8 cellular contexts compared by ENCODE assay signal in genomic region chr18:12726774-12727550, GRCh38. TPM values are rescaled to one million over a fixed set of nuclear protein-coding genes. Genes with fewer than 3 reads are reported as not detected.
DNase-seq lines count a peak whose midpoint lies in the region; ATAC-seq and TF ChIP-seq lines count a peak whose summit lies in the region.

No MANE protein-coding gene starts in this region.

- TF ChIP-seq POLR2A in prostate gland (IDR thresholded peaks at IDR 0.05): no peak

- POLR2A ChIA-PET in activated naive CD8-positive, alpha-beta T cell treated with anti-CD3 and anti-CD28 coated beads, Interleukin-2, amount 10 ng/mL, durations not matched to agents 7 days and 5 days (lab: Charles Lee): interaction anchor here (1.6 kb wide), 1 partner anchor 208 kb away, joined by 7 read pairs; no protein-coding TSS in a partner anchor

- H3K27me3 Mint-ChIP-seq in activated naive CD8-positive, alpha-beta T cell treated with anti-CD3 and anti-CD28 coated beads, Interleukin-2, amount 10 ng/mL, durations not matched to agents 7 days and 5 days: no peaks in the 10 kb centered on the region

- H3K27me3 ChIP-seq in prostate gland (replicated peaks; ENCODE audit: insufficient read depth): no peaks in the 10 kb centered on the region

- H3K4me1 Mint-ChIP-seq in activated naive CD8-positive, alpha-beta T cell treated with anti-CD3 and anti-CD28 coated beads, Interleukin-2, amount 10 ng/mL, durations not matched to agents 7 days and 5 days: peaks cover 2% of the 10 kb centered on the region

- H3K9me3 Mint-ChIP-seq in activated naive CD8-positive, alpha-beta T cell treated with anti-CD3 and anti-CD28 coated beads, Interleukin-2, amount 10 ng/mL, durations not matched to agents 7 days and 5 days: no peaks in the 10 kb centered on the region

- no peak overlapping the region for H3K4me3 Mint-ChIP-seq in activated naive CD8-positive, alpha-beta T cell treated with anti-CD3 and anti-CD28 coated beads, Interleukin-2, amount 10 ng/mL, durations not matched to agents 7 days and 5 days

- no peak overlapping the region for H3K27ac ChIP-seq in prostate gland

- peak; percentile 47 for ATAC-seq in activated naive CD8-positive, alpha-beta T cell treated with anti-CD3 and anti-CD28 coated beads, Interleukin-2, amount 10 ng/mL, durations not matched to agents 7 days and 5 days (ENCODE audit: low read depth)
- ATAC-seq in GM18909 (IDR thresholded peaks at IDR 0.05; ENCODE audit: poor library complexity, unreplicated experiment): no peak
- ATAC-seq in HG02763 (IDR thresholded peaks at IDR 0.05; ENCODE audit: unreplicated experiment): no peak

- H3K27ac Mint-ChIP-seq in activated naive CD8-positive, alpha-beta T cell treated with anti-CD3 and anti-CD28 coated beads, Interleukin-2, amount 10 ng/mL, durations not matched to agents 7 days and 5 days: no peak overlapping the region

- 58% methylated on average over 14 of the region's 14 CpGs for WGBS in prostate gland

- H3K36me3 ChIP-seq in prostate gland: no peaks in the 10 kb centered on the region

- H3K36me3 Mint-ChIP-seq in activated naive CD8-positive, alpha-beta T cell treated with anti-CD3 and anti-CD28 coated beads, Interleukin-2, amount 10 ng/mL, durations not matched to agents 7 days and 5 days: peaks cover 8% of the 10 kb centered on the region

- intact Hi-C loops in head of caudate nucleus (cut with DNase I): loop anchor here (5.0 kb wide), 1 partner anchor 205 kb away; no protein-coding TSS in a partner anchor
- intact Hi-C loops in prostate gland (cut with DNase I): loop anchor here (1.0 kb wide), 1 partner anchor 207 kb away; no protein-coding TSS in a partner anchor

- DNase-seq in EH (ENCODE audit: low read depth) (peak; percentile 74), LoVo (ENCODE audit: low spot score) (peak; percentile 60), SK-N-DZ (ENCODE audit: low spot score) (peak; percentile 69), head of caudate nucleus (peak in 39 of 42 donors; percentile 15 to 93 (median 72)), prostate gland (ENCODE audit: low spot score) (peak; percentile 65)
- DNase-seq in activated naive CD8-positive, alpha-beta T cell treated with anti-CD3 and anti-CD28 coated beads, Interleukin-2, amount 10 ng/mL, durations not matched to agents 7 days and 5 days: peak; percentile 41

- H3K4me1 ChIP-seq in prostate gland (replicated peaks): no peaks in the 10 kb centered on the region

- TF ChIP-seq CTCF in prostate gland (IDR thresholded peaks at IDR 0.05): peak; percentile 65 to 91 (median 82)

- H3K4me3 ChIP-seq in prostate gland: no peak overlapping the region

- H3K9me3 ChIP-seq in prostate gland: no peaks in the 10 kb centered on the region

RNA-seq across cellular contexts. Expression of gene PSMG2, which starts 24.1 kb away (rescaled TPM):
- polyA plus RNA-seq in SK-N-DZ (2014; cell fraction: cytosol; rRNA removed): 108 and 142 TPM in 2 replicates
- 101 and 113 TPM in 2 replicates for polyA plus RNA-seq in SK-N-DZ (2014; cell fraction: nucleus; rRNA removed)
- total RNA-seq in activated naive CD8-positive, alpha-beta T cell treated with anti-CD3 and anti-CD28 coated beads, Interleukin-2, amount 10 ng/mL, durations not matched to agents 7 days and 5 days: 10 to 100 TPM; 90.6 to 97.2 TPM
- 10 to 100 TPM; 73.9 to 78.6 TPM for total RNA-seq in prostate gland

RNA-seq across cellular contexts. Expression of gene CEP76, which starts 24.4 kb away (rescaled TPM):
- polyA plus RNA-seq in SK-N-DZ (2014; cell fraction: cytosol; rRNA removed): 27.8 and 32.1 TPM in 2 replicates
- 39.9 and 40.3 TPM in 2 replicates for polyA plus RNA-seq in SK-N-DZ (2014; cell fraction: nucleus; rRNA removed)
- 10 to 100 TPM; 12.4 to 14.4 TPM for total RNA-seq in activated naive CD8-positive, alpha-beta T cell treated with anti-CD3 and anti-CD28 coated beads, Interleukin-2, amount 10 ng/mL, durations not matched to agents 7 days and 5 days
- 10 to 100 TPM; 10.5 to 13.3 TPM for total RNA-seq in prostate gland
